ENCODE assay signal across 8 cellular contexts in the genomic region with DNA sequence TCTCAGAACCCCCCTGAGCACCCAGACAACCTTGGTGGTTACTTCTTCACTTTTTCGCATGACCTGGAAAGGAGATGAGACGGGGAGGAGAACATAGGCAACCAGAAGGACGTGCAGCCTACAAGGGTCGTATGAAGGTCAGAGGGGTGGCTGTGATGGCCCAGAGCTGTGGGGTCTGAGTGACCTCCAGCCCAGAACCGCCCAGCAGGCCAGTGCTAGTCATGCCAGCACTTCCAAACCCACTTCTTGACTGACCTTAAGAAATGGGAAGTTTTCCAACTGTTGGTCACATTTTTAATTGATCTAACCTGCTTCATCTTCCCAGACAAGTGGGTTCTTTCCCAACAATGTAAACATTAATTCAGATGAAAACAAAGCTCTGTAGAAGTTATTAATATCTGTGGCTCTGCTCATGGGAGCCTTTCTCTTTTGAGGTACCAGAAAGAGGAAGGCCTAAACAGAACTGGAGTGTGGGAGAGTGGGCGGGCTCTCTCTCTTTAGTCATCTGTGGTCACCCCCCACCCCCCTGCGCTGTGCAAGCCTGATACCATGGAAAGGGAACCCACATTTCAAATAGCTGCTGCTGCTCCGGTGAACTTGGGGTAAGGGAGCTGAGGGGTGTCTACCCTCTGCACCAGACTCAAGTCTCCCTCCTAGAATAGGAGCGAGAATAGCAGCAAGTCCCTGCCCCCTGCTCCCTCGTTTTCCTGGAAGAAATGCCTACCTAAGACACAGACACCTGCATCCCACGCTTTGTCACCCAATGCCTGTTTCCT.
A peak's percentile ranks its signal among the peaks of the same experiment; 100 is the strongest.
DNase-seq lines count a peak whose midpoint lies in the region; ATAC-seq and TF ChIP-seq lines count a peak whose summit lies in the region.

No MANE protein-coding gene starts in this region.

- no peak overlapping the region for H2BK12ac ChIP-seq in neuronal stem cell (ENCODE audit: low read length)

- 0 out of 2 replicates have a peak, but pooled peaks cover 4% of the 10 kb centered on the region for H3K27me3 ChIP-seq in OCI-LY3 (ENCODE audit: low read depth, low read length)
- peaks cover 4 to 76% (median 14%) of the 10 kb centered on the region in 3 experiments for H3K27me3 ChIP-seq in neuronal stem cell (ENCODE audit: control insufficient read depth in 3 of 3, insufficient read depth in 3 of 3, low read depth in 1 of 3, low read length in 3 of 3)

- H2AK5ac ChIP-seq in neuronal stem cell (ENCODE audit: low read depth, low read length): peak overlapping the region; percentile 43

- H3K4me2 ChIP-seq in OCI-LY3 (ENCODE audit: low read length): peak overlapping the region; percentile 70
- H3K4me2 ChIP-seq in neuronal stem cell (ENCODE audit: insufficient read depth, low read length, poor library complexity, severe bottlenecking): no peak overlapping the region

- H4K8ac ChIP-seq in neuronal stem cell (ENCODE audit: low read depth, low read length): no peak overlapping the region

- whole genome bisulfite sequencing in neuronal stem cell (ENCODE audit: extremely low coverage in 2 of 2, insufficient read length in 2 of 2, insufficient replicate concordance in 1 of 2), 2 donors: no CpG with 5 or more reads among the region's 11 CpGs

- H4K20me1 ChIP-seq in OCI-LY3 (ENCODE audit: insufficient read depth, low read length): 0 out of 2 replicates have a peak, but pooled peaks cover 4% of the 10 kb centered on the region

- no peak overlapping the region for H4K91ac ChIP-seq in neuronal stem cell (ENCODE audit: low read depth, low read length, poor library complexity)

- H2BK120ac ChIP-seq in neuronal stem cell (ENCODE audit: low read depth, low read length): no peak overlapping the region

- no peak overlapping the region for H3K14ac ChIP-seq in neuronal stem cell (ENCODE audit: low read length)

- H3K9ac ChIP-seq in OCI-LY3 (ENCODE audit: low read length) (no peak overlapping the region), neuronal stem cell (ENCODE audit: low read depth, low read length, poor library complexity) (no peak overlapping the region)

- no peak overlapping the region for H3K23ac ChIP-seq in neuronal stem cell (ENCODE audit: low read depth, low read length, poor library complexity)

- no peak overlapping the region for H2BK15ac ChIP-seq in neuronal stem cell (ENCODE audit: low read length)

- peaks cover 2% of the 10 kb centered on the region for H3K79me1 ChIP-seq in neuronal stem cell (ENCODE audit: low read depth, low read length)

- no peak for ATAC-seq in HG02938 (IDR thresholded peaks at IDR 0.05; ENCODE audit: unreplicated experiment)

- no peaks in the 10 kb centered on the region for H3K36me3 ChIP-seq in OCI-LY3 (replicated peaks; ENCODE audit: low read depth, low read length)
- H3K36me3 ChIP-seq in neuronal stem cell (replicated peaks in 1 of 2; ENCODE audit: control insufficient read depth in 2 of 2, insufficient read depth in 2 of 2, low read length in 2 of 2): no peaks in the 10 kb centered on the region

- H3K4ac ChIP-seq in neuronal stem cell (ENCODE audit: low read length): no peak overlapping the region

- H3K4me1 ChIP-seq in OCI-LY3 (ENCODE audit: low read length): peaks cover 56% of the 10 kb centered on the region
- peaks cover 3 to 19% of the 10 kb centered on the region in 2 donors for H3K4me1 ChIP-seq in neuronal stem cell (ENCODE audit: control insufficient read depth in 2 of 2, insufficient read depth in 1 of 2, low read depth in 1 of 2, low read length in 2 of 2)

- H3K9me3 ChIP-seq in OCI-LY3 (ENCODE audit: insufficient read depth, low read length): no peaks in the 10 kb centered on the region
- no peaks in the 10 kb centered on the region for H3K9me3 ChIP-seq in neuronal stem cell (replicated peaks in 1 of 2; ENCODE audit: control insufficient read depth in 2 of 2, insufficient read depth in 1 of 2, low read depth in 1 of 2, low read length in 2 of 2)

- H2AFZ ChIP-seq in OCI-LY3 (ENCODE audit: low read depth, low read length) (no peak overlapping the region), neuronal stem cell (ENCODE audit: low read length) (no peak overlapping the region)

- peak overlapping the region; percentile 5; the same call in 1 of the 2 replicates for H3K4me3 ChIP-seq in GM08714 (ENCODE audit: low read length)
- peak overlapping the region; percentile 42 for H3K4me3 ChIP-seq in OCI-LY3 (ENCODE audit: low read length)
- H3K4me3 ChIP-seq in neuronal stem cell (ENCODE audit: low read length in 2 of 2): no peak overlapping the region

- DNase-seq in activated effector memory CD4-positive, alpha-beta T cell treated with anti-CD3 and anti-CD28 coated beads, Interleukin-2, amount 50 U/mL, for 16 hours: peak; percentile 90
- DNase-seq in neuronal stem cell (ENCODE audit: low spot score) (no peak), foreskin melanocyte (no peak), AG08396 (ENCODE audit: low spot score) (no peak), NCI-H1417 (lab: John Stamatoyannopoulos, UW) (no peak)

- H3K79me2 ChIP-seq in OCI-LY3 (ENCODE audit: low read length): peaks cover 26% of the 10 kb centered on the region

- TF ChIP-seq CTCF in OCI-LY3 (IDR thresholded peaks at IDR 0.05; ENCODE audit: low read depth, low read length): no peak

- H3K27ac ChIP-seq in OCI-LY3 (ENCODE audit: low read length) (peak overlapping the region; percentile 21; the same call in 1 of the 2 replicates), neuronal stem cell (replicated peaks; ENCODE audit: low read length) (no peak overlapping the region)

- H3K18ac ChIP-seq in neuronal stem cell (ENCODE audit: low read length): no peak overlapping the region

- H2BK5ac ChIP-seq in neuronal stem cell (ENCODE audit: low read length): no peak overlapping the region

Comparison
In these comparisons a context has a peak if more than half of its experiments do, and no peak if none do; other contexts are left out.
1. H3K4me3 ChIP-seq: peak in GM08714 (single experiment) and OCI-LY3 (single experiment); none in neuronal stem cell (0 of 2).